ENCODE assay signal across 9 cellular contexts in genomic region chr3:126487151-126487771, GRCh38. TPM values are rescaled to one million over a fixed set of nuclear protein-coding genes. Genes with fewer than 3 reads are reported as not detected.
DNase-seq lines count a peak whose midpoint lies in the region; TF ChIP-seq lines count a peak whose summit lies in the region.
"Had no signal": no experiment of that assay in that cellular context is flagged by ENCODE, and none has a peak within 500 bp of the region (broad histone marks: within the 10 kb centered on the region; RNA-seq: fewer than 3 reads in every experiment).

No MANE protein-coding gene starts in this region.

- peak overlapping the region; percentile 24; the same call in 1 of the 2 replicates for H3K4me2 ChIP-seq in OCI-LY7 (ENCODE audit: low read length)
- H3K4me2 ChIP-seq in neuronal stem cell (ENCODE audit: insufficient read depth, low read length, poor library complexity, severe bottlenecking), result no peak overlapping the region

- intact Hi-C loops in OCI-LY7 (cut with micrococcal nuclease; ENCODE audit: unreplicated experiment), result no loop called here

- no peak overlapping the region for H4K8ac ChIP-seq in neuronal stem cell (ENCODE audit: low read depth, low read length)

- no peak overlapping the region for H3K23ac ChIP-seq in neuronal stem cell (ENCODE audit: low read depth, low read length, poor library complexity)

- no peak overlapping the region for H2BK120ac ChIP-seq in neuronal stem cell (ENCODE audit: low read depth, low read length)

- H3K4me3 ChIP-seq in OCI-LY7 (ENCODE audit: low read depth, low read length, poor library complexity, severe bottlenecking) (no peak overlapping the region), cardiac fibroblast (replicated peaks in 1 of 2; ENCODE audit: low read depth in 2 of 2, low read length in 2 of 2) (no peak overlapping the region), neuronal stem cell (ENCODE audit: low read length in 2 of 2) (no peak overlapping the region), tibial nerve (no peak overlapping the region)

- H2AK5ac ChIP-seq in neuronal stem cell (ENCODE audit: low read depth, low read length), result no peak overlapping the region

- TF ChIP-seq EP300 in tibial nerve (IDR thresholded peaks at IDR 0.05), result peak in 1 of 2 donors; percentile 15

- no peak overlapping the region for H3K9ac ChIP-seq in neuronal stem cell (ENCODE audit: low read depth, low read length, poor library complexity)

- H3K79me2 ChIP-seq in OCI-LY7 (ENCODE audit: insufficient read depth, low read depth, low read length), result no peaks in the 10 kb centered on the region

- H2BK15ac ChIP-seq in neuronal stem cell (ENCODE audit: low read length), result no peak overlapping the region

- H2BK5ac ChIP-seq in neuronal stem cell (ENCODE audit: low read length), result no peak overlapping the region

- no peaks in the 10 kb centered on the region for H3K9me2 ChIP-seq in OCI-LY7 (ENCODE audit: insufficient read depth, low read length)

- no peak overlapping the region for H3K27ac ChIP-seq in OCI-LY7 (ENCODE audit: low read depth, low read length, poor library complexity, severe bottlenecking)
- no peak overlapping the region for H3K27ac ChIP-seq in neuronal stem cell (replicated peaks; ENCODE audit: low read length)
- no peak overlapping the region for H3K27ac ChIP-seq in tibial nerve

- TF ChIP-seq POLR2A in tibial nerve (IDR thresholded peaks at IDR 0.05), result no peak

- H3K27me3 ChIP-seq in neuronal stem cell (ENCODE audit: control insufficient read depth in 3 of 3, insufficient read depth in 3 of 3, low read depth in 1 of 3, low read length in 3 of 3) (peaks cover 0 to 35% (median 0%) of the 10 kb centered on the region in 3 experiments), tibial nerve (no peaks in the 10 kb centered on the region)

- no peak for TF ChIP-seq CTCF in OCI-LY7 (conservative IDR thresholded peaks at IDR 0.05; ENCODE audit: low read length)
- peak; percentile 12 for TF ChIP-seq CTCF in cardiac fibroblast (IDR thresholded peaks at IDR 0.05; ENCODE audit: low read depth, low read length)
- peak in 1 of 5 experiments; percentile 10 for TF ChIP-seq CTCF in tibial nerve (IDR thresholded peaks at IDR 0.05)

- no peak overlapping the region for H3K4ac ChIP-seq in neuronal stem cell (ENCODE audit: low read length)

- no peak overlapping the region for H3K14ac ChIP-seq in neuronal stem cell (ENCODE audit: low read length)

- H3K36me3 ChIP-seq in OCI-LY7 (ENCODE audit: insufficient read depth, low read length), result no peaks in the 10 kb centered on the region
- H3K36me3 ChIP-seq in neuronal stem cell (replicated peaks in 1 of 2; ENCODE audit: control insufficient read depth in 2 of 2, insufficient read depth in 2 of 2, low read length in 2 of 2), result no peaks in the 10 kb centered on the region
- H3K36me3 ChIP-seq in tibial nerve, result no peaks in the 10 kb centered on the region

- H3K9me3 ChIP-seq in OCI-LY7 (ENCODE audit: low read length) (no peaks in the 10 kb centered on the region), neuronal stem cell (replicated peaks in 1 of 2; ENCODE audit: control insufficient read depth in 2 of 2, insufficient read depth in 1 of 2, low read depth in 1 of 2, low read length in 2 of 2) (no peaks in the 10 kb centered on the region), tibial nerve (no peaks in the 10 kb centered on the region)

- H3K4me1 ChIP-seq in OCI-LY7 (ENCODE audit: insufficient read depth, low read length, poor library complexity, severe bottlenecking), result peaks cover 10% of the 10 kb centered on the region
- H3K4me1 ChIP-seq in neuronal stem cell (ENCODE audit: control insufficient read depth in 2 of 2, insufficient read depth in 1 of 2, low read depth in 1 of 2, low read length in 2 of 2), result peaks cover 0 to 13% of the 10 kb centered on the region in 2 donors
- H3K4me1 ChIP-seq in tibial nerve, result no peaks in the 10 kb centered on the region

- BruUV-seq in OCI-LY7 (replicated peaks; lab: Mats Ljungman, UMichigan), result no TSS peak

- DNase-seq in GM03348 (ENCODE audit: low spot score) (peak; percentile 26), OCI-LY7 (ENCODE audit: low spot score) (peak; percentile 11), cardiac fibroblast (ENCODE audit: low read depth in 2 of 2) (peak; percentile 13 to 31), neuronal stem cell (ENCODE audit: low spot score) (no peak), NCI-H2171 treated with DMSO at 0.1 percent for 48 hours (lab: John Stamatoyannopoulos, UW) (no peak), NCI-H345 treated with DMSO at 0.1 percent for 48 hours (lab: John Stamatoyannopoulos, UW; ENCODE audit: unreplicated experiment) (no peak), DMS53 (lab: John Stamatoyannopoulos, UW) (no peak), tibial nerve (ENCODE audit: low spot score in 2 of 2) (no peak)

- POLR2A ChIA-PET in OCI-LY7 (lab: Charles Lee), result no interaction called here

- no peak overlapping the region for H4K91ac ChIP-seq in neuronal stem cell (ENCODE audit: low read depth, low read length, poor library complexity)

- H2BK12ac ChIP-seq in neuronal stem cell (ENCODE audit: low read length), result no peak overlapping the region

- H3K79me1 ChIP-seq in neuronal stem cell (ENCODE audit: low read depth, low read length), result no peaks in the 10 kb centered on the region

- CTCF ChIA-PET in OCI-LY7 (lab: Charles Lee; ENCODE audit: unreplicated experiment), result no interaction called here

- WGBS in neuronal stem cell (ENCODE audit: extremely low coverage in 2 of 2, insufficient read length in 2 of 2, insufficient replicate concordance in 1 of 2), 2 donors, result no CpG with 5 or more reads among the region's 17 CpGs
- WGBS in tibial nerve, 2 donors, result 46 to 49% methylated on average over 16 to 17 of the region's 17 CpGs

- H3K18ac ChIP-seq in neuronal stem cell (ENCODE audit: low read length), result no peak overlapping the region

- H2AFZ ChIP-seq in OCI-LY7 (ENCODE audit: low read length), result no peak overlapping the region
- peak overlapping the region; percentile 41 for H2AFZ ChIP-seq in neuronal stem cell (ENCODE audit: low read length)

- H4K20me1 ChIP-seq in OCI-LY7 (ENCODE audit: insufficient read depth, low read length), result no peaks in the 10 kb centered on the region

RNA-seq across cellular contexts. Expression of gene ZXDC, which starts 11.6 kb away (rescaled TPM):
- total RNA-seq in OCI-LY7 (2014; rRNA removed; shearing (Covaris generic)), result 26.6 and 34.9 TPM in 2 replicates
- total RNA-seq in OCI-LY7 (2022), result 32.2 and 38.6 TPM in 2 replicates
- polyA plus RNA-seq in neuronal stem cell (2013, experiment 1 of 2), result 9.3 TPM
- polyA plus RNA-seq in neuronal stem cell (2013, experiment 2 of 2), result 9.8 TPM
- 10 to 100 TPM; 54.0 to 77.4 (median 68.0) TPM for total RNA-seq in tibial nerve

RNA-seq across cellular contexts. Expression of gene UROC1, which starts 30.3 kb away (rescaled TPM):
- 0.09 TPM in 1 of 2 replicates, not detected in the other for total RNA-seq in OCI-LY7 (2014; rRNA removed; shearing (Covaris generic))
- total RNA-seq in OCI-LY7 (2022) (not detected in 2 replicates), tibial nerve (not detected)
- not detected for polyA plus RNA-seq in neuronal stem cell (2013, experiment 1 of 2)
- polyA plus RNA-seq in neuronal stem cell (2013, experiment 2 of 2), result 0.03 TPM
- total RNA-seq: activated CD8-positive, alpha-beta memory T cell treated with anti-CD3 and anti-CD28 coated beads for 36 hours had no signal

RNA-seq across cellular contexts. Expression of gene CHST13, which starts 36.7 kb away (rescaled TPM):
- total RNA-seq in OCI-LY7 (2014; rRNA removed; shearing (Covaris generic)), result not detected in 2 replicates
- total RNA-seq in OCI-LY7 (2022) (not detected in 2 replicates), tibial nerve (1 to 10 TPM in 3 of 4 donors, not detected in 1; 1.0 to 7.2 (median 1.1) TPM)
- polyA plus RNA-seq in neuronal stem cell (2013, experiment 1 of 2), result 1.4 TPM
- 1.6 TPM for polyA plus RNA-seq in neuronal stem cell (2013, experiment 2 of 2)
- total RNA-seq: activated CD8-positive, alpha-beta memory T cell treated with anti-CD3 and anti-CD28 coated beads for 36 hours had no signal

Comparison
In these comparisons a context has a peak if more than half of its experiments do, and no peak if none do; other contexts are left out.
1. DNase-seq: peak in GM03348 (single experiment), OCI-LY7 (single experiment) and cardiac fibroblast (2 of 2); none in neuronal stem cell (single experiment), NCI-H2171 treated with DMSO at 0.1 percent for 48 hours (single experiment), NCI-H345 treated with DMSO at 0.1 percent for 48 hours (single experiment), DMS53 (single experiment) and tibial nerve (0 of 2).